Comparison of ENCODE assay signal across 19 cellular contexts in the genomic region with DNA sequence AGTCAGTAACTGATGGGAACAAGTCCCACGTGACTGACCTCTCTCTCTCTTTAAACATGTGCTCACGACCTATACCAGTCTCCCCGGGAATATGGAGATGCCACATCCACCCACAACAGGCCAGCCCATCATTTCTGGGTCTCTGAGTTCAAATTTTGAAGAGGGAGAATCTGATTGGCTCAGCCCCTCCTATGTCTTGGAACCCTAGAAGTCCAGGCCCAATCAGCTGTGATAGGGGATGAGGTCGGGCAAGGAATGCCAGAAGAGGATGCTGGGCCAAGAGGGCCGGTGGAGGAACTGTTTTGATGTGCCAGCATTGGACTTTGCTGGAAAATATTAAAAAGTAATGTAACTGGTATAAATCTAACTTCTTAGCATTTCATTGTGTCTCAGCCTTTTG.
A peak's percentile ranks its signal among the peaks of the same experiment; 100 is the strongest.
DNase-seq lines count a peak whose midpoint lies in the region; ATAC-seq and TF ChIP-seq lines count a peak whose summit lies in the region.
"Had no signal": no experiment of that assay in that cellular context is flagged by ENCODE, and none has a peak within 500 bp of the region (broad histone marks: within the 10 kb centered on the region; RNA-seq: fewer than 3 reads in every experiment).

No MANE protein-coding gene starts in this region.

- H3K36me3 ChIP-seq in BLaER1 treated with 17β-estradiol and CSF1 and Interleukin-3, amounts not matched to agents 10 nM and 100 nM = no peaks in the 10 kb centered on the region

- no peaks in the 10 kb centered on the region for H3K36me3 Mint-ChIP-seq in brain
- no peaks in the 10 kb centered on the region for H3K36me3 Mint-ChIP-seq in neural crest cell (ENCODE audit: low read depth)
- H3K36me3 Mint-ChIP-seq: CD4-positive, CD25-positive, alpha-beta regulatory T cell; IgD-negative memory B cell had no signal

- H3K9me3 ChIP-seq in BLaER1 treated with 17β-estradiol and CSF1 and Interleukin-3, amounts not matched to agents 10 nM and 100 nM (replicated peaks in 1 of 11) = peaks cover 0 to 8% (median 0%) of the 10 kb centered on the region in 11 experiments; a peak in 6 of 22 replicates

- peaks cover 0 to 11% (median 0%) of the 10 kb centered on the region in 5 experiments for H3K9me3 Mint-ChIP-seq in brain
- no peaks in the 10 kb centered on the region for H3K9me3 Mint-ChIP-seq in neural crest cell
- H3K9me3 Mint-ChIP-seq: GM23338, HFFc6 had no signal

- 0 out of 22 replicates have a peak overlapping the region, but pooled peaks of 1 of the 11 experiments have one; percentile 40 for H3K9ac ChIP-seq in BLaER1 treated with 17β-estradiol and CSF1 and Interleukin-3, amounts not matched to agents 10 nM and 100 nM

- no peaks in the 10 kb centered on the region for H3K27me3 ChIP-seq in BLaER1 treated with 17β-estradiol and CSF1 and Interleukin-3, amounts not matched to agents 10 nM and 100 nM

- TF ChIP-seq CTCF in brain (conservative IDR thresholded peaks at IDR 0.05) = no peak
- TF ChIP-seq CTCF in neural crest cell (conservative IDR thresholded peaks at IDR 0.05) = no peak

- no peak overlapping the region for H3K4me3 ChIP-seq in BLaER1 treated with 17β-estradiol and CSF1 and Interleukin-3, amounts not matched to agents 10 nM and 100 nM
- H3K4me3 ChIP-seq: GM23338 had no signal

- H3K4me2 ChIP-seq in BLaER1 treated with 17β-estradiol and CSF1 and Interleukin-3, amounts not matched to agents 10 nM and 100 nM = peak overlapping the region in 7 of 11 experiments; percentile 0 to 77 (median 61); a peak in 9 of 22 replicates
- H3K4me2 ChIP-seq: GM23338 had no signal

- ATAC-seq in SK-N-SH treated with all-trans-retinoic acid at 6 μM for 48 hours = no peak
- ATAC-seq: GM23338 had no signal

- H3K4me1 ChIP-seq in BLaER1 treated with 17β-estradiol and CSF1 and Interleukin-3, amounts not matched to agents 10 nM and 100 nM = peaks cover 10 to 64% (median 44%) of the 10 kb centered on the region in 10 experiments; a peak in 19 of 20 replicates

- peak overlapping the region in 4 of 5 experiments; percentile 60 to 88 (median 82) for H3K27ac Mint-ChIP-seq in brain
- H3K27ac Mint-ChIP-seq in neural crest cell (ENCODE audit: unreplicated experiment) = peak overlapping the region; percentile 44
- H3K27ac Mint-ChIP-seq: CD4-positive, CD25-positive, alpha-beta regulatory T cell; GM23338; HFFc6 had no signal

- H3K27ac ChIP-seq in BLaER1 treated with 17β-estradiol and CSF1 and Interleukin-3, amounts not matched to agents 10 nM and 100 nM = peak overlapping the region in 3 of 11 experiments; percentile 0 to 49 (median 33); a peak in 4 of 22 replicates

- peak; percentile 57 for DNase-seq in NCI-H1092 treated with DMSO at 0.1 percent for 48 hours (lab: John Stamatoyannopoulos, UW)
- DNase-seq in NCI-H1092 (lab: John Stamatoyannopoulos, UW) = no peak
- DNase-seq in neural crest cell (ENCODE audit: low read depth, low spot score) = no peak
- no peak for DNase-seq in MV-4-11 (lab: John Stamatoyannopoulos, UW)
- DNase-seq: 8988T; C1 segment of cervical spinal cord; CD4-positive, CD25-positive, alpha-beta regulatory T cell; CD8-positive, alpha-beta memory T cell; COR-L47; DMS 273 treated with DMSO at 0.1 percent for 48 hours; DMS53; GDM1; HCEC 1CT; HFFc6 had no signal

- H3K4me3 Mint-ChIP-seq in brain (no peak overlapping the region), neural crest cell (no peak overlapping the region)
- H3K4me3 Mint-ChIP-seq: CD4-positive, CD25-positive, alpha-beta regulatory T cell; CD8-positive, alpha-beta memory T cell; GM23338; HFFc6; IgD-negative memory B cell had no signal

- no peaks in the 10 kb centered on the region for H3K27me3 Mint-ChIP-seq in brain
- peaks cover 9% of the 10 kb centered on the region for H3K27me3 Mint-ChIP-seq in neural crest cell (ENCODE audit: low read depth)

- H3K4me1 Mint-ChIP-seq in brain (peaks cover 60% of the 10 kb centered on the region), neural crest cell (peaks cover 4% of the 10 kb centered on the region)
- H3K4me1 Mint-ChIP-seq: CD4-positive, CD25-positive, alpha-beta regulatory T cell; CD8-positive, alpha-beta memory T cell; IgD-negative memory B cell had no signal

- no peaks in the 10 kb centered on the region for H4K20me1 ChIP-seq in BLaER1 treated with 17β-estradiol and CSF1 and Interleukin-3, amounts not matched to agents 10 nM and 100 nM

TF ChIP-seq in SK-N-SH treated with all-trans-retinoic acid at 6 μM for 48 hours, 23 proteins besides CTCF, POLR2A, EP300 and RAD21:
- TF ChIP-seq ZNF70 (CRISPR knock-in tag; IDR thresholded peaks at IDR 0.05) = no peak
- no peak for TF ChIP-seq BACH2 (CRISPR knock-in tag; IDR thresholded peaks at IDR 0.05; ENCODE audit: borderline replicate concordance)
- TF ChIP-seq OSR1 (CRISPR knock-in tag; IDR thresholded peaks at IDR 0.05) = no peak
- TF ChIP-seq PPARA (CRISPR knock-in tag; IDR thresholded peaks at IDR 0.05; ENCODE audit: borderline replicate concordance) = no peak
- TF ChIP-seq ZNF565 (CRISPR knock-in tag; conservative IDR thresholded peaks at IDR 0.05; ENCODE audit: low read depth) = no peak
- no peak for TF ChIP-seq ZC3H10 (CRISPR knock-in tag; IDR thresholded peaks at IDR 0.05)
- TF ChIP-seq ARNTL (CRISPR knock-in tag; IDR thresholded peaks at IDR 0.05; ENCODE audit: borderline replicate concordance, low read depth) = no peak
- TF ChIP-seq, protein P1, sequence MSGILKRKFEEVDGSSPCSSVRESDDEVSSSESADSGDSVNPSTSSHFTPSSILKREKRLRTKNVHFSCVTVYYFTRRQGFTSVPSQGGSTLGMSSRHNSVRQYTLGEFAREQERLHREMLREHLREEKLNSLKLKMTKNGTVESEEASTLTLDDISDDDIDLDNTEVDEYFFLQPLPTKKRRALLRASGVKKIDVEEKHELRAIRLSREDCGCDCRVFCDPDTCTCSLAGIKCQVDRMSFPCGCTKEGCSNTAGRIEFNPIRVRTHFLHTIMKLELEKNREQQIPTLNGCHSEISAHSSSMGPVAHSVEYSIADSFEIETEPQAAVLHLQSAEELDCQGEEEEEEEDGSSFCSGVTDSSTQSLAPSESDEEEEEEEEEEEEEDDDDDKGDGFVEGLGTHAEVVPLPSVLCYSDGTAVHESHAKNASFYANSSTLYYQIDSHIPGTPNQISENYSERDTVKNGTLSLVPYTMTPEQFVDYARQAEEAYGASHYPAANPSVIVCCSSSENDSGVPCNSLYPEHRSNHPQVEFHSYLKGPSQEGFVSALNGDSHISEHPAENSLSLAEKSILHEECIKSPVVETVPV (CRISPR knock-in tag; IDR thresholded peaks at IDR 0.05) = no peak
- TF ChIP-seq RARB (CRISPR knock-in tag; IDR thresholded peaks at IDR 0.05) = no peak
- TF ChIP-seq GLIS3 (CRISPR knock-in tag; IDR thresholded peaks at IDR 0.05) = no peak
- no peak for TF ChIP-seq CSDC2 (CRISPR knock-in tag; IDR thresholded peaks at IDR 0.05)
- no peak for TF ChIP-seq ZNF8 (CRISPR knock-in tag; IDR thresholded peaks at IDR 0.05)
- TF ChIP-seq ESRRG (CRISPR knock-in tag; IDR thresholded peaks at IDR 0.05) = no peak
- TF ChIP-seq ISL1 (CRISPR knock-in tag; IDR thresholded peaks at IDR 0.05) = no peak
- no peak for TF ChIP-seq ZFP3 (CRISPR knock-in tag; IDR thresholded peaks at IDR 0.05)
- TF ChIP-seq, protein P2, sequence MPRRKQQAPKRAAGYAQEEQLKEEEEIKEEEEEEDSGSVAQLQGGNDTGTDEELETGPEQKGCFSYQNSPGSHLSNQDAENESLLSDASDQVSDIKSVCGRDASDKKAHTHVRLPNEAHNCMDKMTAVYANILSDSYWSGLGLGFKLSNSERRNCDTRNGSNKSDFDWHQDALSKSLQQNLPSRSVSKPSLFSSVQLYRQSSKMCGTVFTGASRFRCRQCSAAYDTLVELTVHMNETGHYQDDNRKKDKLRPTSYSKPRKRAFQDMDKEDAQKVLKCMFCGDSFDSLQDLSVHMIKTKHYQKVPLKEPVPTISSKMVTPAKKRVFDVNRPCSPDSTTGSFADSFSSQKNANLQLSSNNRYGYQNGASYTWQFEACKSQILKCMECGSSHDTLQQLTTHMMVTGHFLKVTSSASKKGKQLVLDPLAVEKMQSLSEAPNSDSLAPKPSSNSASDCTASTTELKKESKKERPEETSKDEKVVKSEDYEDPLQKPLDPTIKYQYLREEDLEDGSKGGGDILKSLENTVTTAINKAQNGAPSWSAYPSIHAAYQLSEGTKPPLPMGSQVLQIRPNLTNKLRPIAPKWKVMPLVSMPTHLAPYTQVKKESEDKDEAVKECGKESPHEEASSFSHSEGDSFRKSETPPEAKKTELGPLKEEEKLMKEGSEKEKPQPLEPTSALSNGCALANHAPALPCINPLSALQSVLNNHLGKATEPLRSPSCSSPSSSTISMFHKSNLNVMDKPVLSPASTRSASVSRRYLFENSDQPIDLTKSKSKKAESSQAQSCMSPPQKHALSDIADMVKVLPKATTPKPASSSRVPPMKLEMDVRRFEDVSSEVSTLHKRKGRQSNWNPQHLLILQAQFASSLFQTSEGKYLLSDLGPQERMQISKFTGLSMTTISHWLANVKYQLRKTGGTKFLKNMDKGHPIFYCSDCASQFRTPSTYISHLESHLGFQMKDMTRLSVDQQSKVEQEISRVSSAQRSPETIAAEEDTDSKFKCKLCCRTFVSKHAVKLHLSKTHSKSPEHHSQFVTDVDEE (CRISPR knock-in tag; IDR thresholded peaks at IDR 0.05) = no peak
- no peak for TF ChIP-seq ZFP30 (CRISPR knock-in tag; IDR thresholded peaks at IDR 0.05)
- TF ChIP-seq, protein P3, sequence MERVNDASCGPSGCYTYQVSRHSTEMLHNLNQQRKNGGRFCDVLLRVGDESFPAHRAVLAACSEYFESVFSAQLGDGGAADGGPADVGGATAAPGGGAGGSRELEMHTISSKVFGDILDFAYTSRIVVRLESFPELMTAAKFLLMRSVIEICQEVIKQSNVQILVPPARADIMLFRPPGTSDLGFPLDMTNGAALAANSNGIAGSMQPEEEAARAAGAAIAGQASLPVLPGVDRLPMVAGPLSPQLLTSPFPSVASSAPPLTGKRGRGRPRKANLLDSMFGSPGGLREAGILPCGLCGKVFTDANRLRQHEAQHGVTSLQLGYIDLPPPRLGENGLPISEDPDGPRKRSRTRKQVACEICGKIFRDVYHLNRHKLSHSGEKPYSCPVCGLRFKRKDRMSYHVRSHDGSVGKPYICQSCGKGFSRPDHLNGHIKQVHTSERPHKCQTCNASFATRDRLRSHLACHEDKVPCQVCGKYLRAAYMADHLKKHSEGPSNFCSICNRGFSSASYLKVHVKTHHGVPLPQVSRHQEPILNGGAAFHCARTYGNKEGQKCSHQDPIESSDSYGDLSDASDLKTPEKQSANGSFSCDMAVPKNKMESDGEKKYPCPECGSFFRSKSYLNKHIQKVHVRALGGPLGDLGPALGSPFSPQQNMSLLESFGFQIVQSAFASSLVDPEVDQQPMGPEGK (CRISPR knock-in tag; IDR thresholded peaks at IDR 0.05; ENCODE audit: borderline replicate concordance) = no peak
- TF ChIP-seq SNAI2 (CRISPR knock-in tag; IDR thresholded peaks at IDR 0.05) = no peak
